Comparison of ENCODE assay signal across 8 cellular contexts in the genomic region with DNA sequence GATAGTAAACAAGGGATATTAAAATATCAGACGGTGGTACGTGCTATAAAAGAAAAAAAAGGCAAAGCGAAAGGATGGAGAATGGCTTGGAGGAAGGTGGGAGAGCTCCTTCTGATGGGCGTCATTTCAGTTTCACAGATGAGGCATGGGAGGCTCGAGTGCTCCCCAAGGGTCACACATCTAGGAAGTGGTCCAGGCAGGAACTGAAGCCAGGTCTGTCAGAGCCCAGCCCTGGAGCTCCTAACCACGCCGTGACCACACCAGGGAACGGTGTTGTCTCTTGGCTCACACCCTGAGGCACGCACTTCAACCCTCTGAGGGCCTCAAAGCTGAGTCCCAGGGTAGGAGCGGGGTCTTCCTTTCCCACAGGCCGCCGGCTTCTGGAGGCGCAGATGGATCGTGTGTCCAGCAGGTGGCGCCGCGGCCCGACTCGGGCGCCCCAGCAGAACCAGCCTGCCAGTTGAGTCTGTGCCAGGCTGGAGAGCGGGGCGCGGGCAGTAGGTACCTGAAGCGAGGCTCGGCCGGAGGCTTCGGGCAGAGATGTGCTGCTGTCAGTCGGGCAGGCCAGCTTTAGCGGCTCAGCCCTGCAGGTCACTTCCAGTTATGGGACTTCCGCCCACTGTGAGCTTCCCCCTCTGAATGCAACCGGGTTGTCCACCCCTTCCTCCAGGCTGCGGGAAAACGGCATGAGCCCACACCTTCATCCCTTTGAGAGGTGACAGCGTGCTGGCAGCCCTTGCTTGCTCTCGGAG.
DNase-seq lines count a peak whose midpoint lies in the region; ATAC-seq lines count a peak whose summit lies in the region.

No MANE protein-coding gene starts in this region.

- no peak overlapping the region for H3K9ac ChIP-seq in HUES64 (ENCODE audit: low read depth, low read length)

- no peaks in the 10 kb centered on the region for H3K4me1 ChIP-seq in HUES64 (ENCODE audit: insufficient read depth, low read length)

- no peak overlapping the region for H3K27ac ChIP-seq in HUES64 (ENCODE audit: low read depth, low read length)

- 0 out of 2 replicates have a peak, but pooled peaks cover 6% of the 10 kb centered on the region for H3K9me3 ChIP-seq in HUES64 (ENCODE audit: insufficient read depth, low read depth, low read length)

- WGBS in HUES64: 21% methylated on average over 35 of the region's 35 CpGs

- DNase-seq in DMS79 treated with DMSO at 0.1 percent for 48 hours (lab: John Stamatoyannopoulos, UW): peak; percentile 29
- peak; percentile 59 for DNase-seq in SK-N-DZ (ENCODE audit: low spot score)
- DNase-seq in amniotic stem cell (lab: John Stamatoyannopoulos, UW): peak; percentile 25
- DNase-seq in hippocampal formation (lab: John Stamatoyannopoulos, UW): peak; percentile 21 to 47
- peak; percentile 83 for DNase-seq in retina

- H3K4me3 ChIP-seq in HUES64 (ENCODE audit: low read length): peak overlapping the region; percentile 34

- ATAC-seq in GM18520 (IDR thresholded peaks at IDR 0.05; ENCODE audit: unreplicated experiment) (no peak), GM19455 (IDR thresholded peaks at IDR 0.05; ENCODE audit: unreplicated experiment) (no peak)

- H3K36me3 ChIP-seq in HUES64 (ENCODE audit: insufficient read depth, low read length): no peaks in the 10 kb centered on the region

- peaks cover 7% of the 10 kb centered on the region for H3K27me3 ChIP-seq in HUES64 (ENCODE audit: insufficient read depth, low read length)

Comparison
In these comparisons a context has a peak if more than half of its experiments do, and no peak if none do; other contexts are left out.
1. DNase-seq: peak in every context shown above with its lines; median percentile 83 in retina; 59 in SK-N-DZ; 34 in hippocampal formation; 29 in DMS79 treated with DMSO at 0.1 percent for 48 hours; 25 in amniotic stem cell.